8 cellular contexts compared by ENCODE assay signal in the genomic region with DNA sequence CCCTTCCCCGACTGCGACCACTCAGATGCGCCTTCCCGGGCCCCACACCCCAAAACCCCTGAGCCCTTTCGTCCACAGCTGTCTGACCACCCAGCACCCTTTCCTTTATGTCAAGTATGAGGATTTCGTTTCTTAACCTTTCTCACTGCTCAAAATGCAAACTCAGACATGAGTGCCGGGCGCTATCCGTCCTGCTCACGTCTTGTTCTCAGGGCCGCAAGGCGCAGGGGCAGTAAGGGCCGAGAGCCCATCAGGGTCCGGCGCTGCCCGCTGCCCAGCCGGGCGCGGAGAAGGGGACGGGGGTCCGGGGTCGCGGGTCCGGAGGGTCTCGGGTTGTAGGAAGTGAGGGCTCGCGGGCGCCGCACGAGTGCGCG. TPM values are rescaled to one million over a fixed set of nuclear protein-coding genes. Genes with fewer than 3 reads are reported as not detected.
DNase-seq lines count a peak whose midpoint lies in the region; ATAC-seq and TF ChIP-seq lines count a peak whose summit lies in the region.

No MANE protein-coding gene starts in this region.

- H3K27ac ChIP-seq in WERI-Rb-1 (peak overlapping the region; percentile 96), spleen (peak overlapping the region; percentile 78 to 99 (median 98))

- peak overlapping the region; percentile 96 for H3K4me3 ChIP-seq in AG10803 (ENCODE audit: low read length)
- H3K4me3 ChIP-seq in HAP-1, result peak overlapping the region; percentile 90
- H3K4me3 ChIP-seq in WERI-Rb-1 (ENCODE audit: low read depth, low read length), result peak overlapping the region; percentile 77
- peak overlapping the region; percentile 61 to 95 (median 92) for H3K4me3 ChIP-seq in spleen

- H3K4me1 ChIP-seq in HAP-1, result peaks cover 8% of the 10 kb centered on the region
- peaks cover 14 to 46% (median 35%) of the 10 kb centered on the region in 6 donors for H3K4me1 ChIP-seq in spleen

- DNase-seq in AG10803 (ENCODE audit: low read depth) (no peak), HAP-1 (ENCODE audit: low spot score in 2 of 2) (no peak), WERI-Rb-1 (no peak), hepatic stellate cell (ENCODE audit: low spot score) (peak; percentile 33), spleen (peak; percentile 93), cerebellum (ENCODE audit: low spot score) (no peak), NCI-H2196 (lab: John Stamatoyannopoulos, UW; ENCODE audit: unreplicated experiment) (no peak)

- H3K36me3 ChIP-seq in HAP-1 (replicated peaks) (peaks cover 37% of the 10 kb centered on the region), WERI-Rb-1 (peaks cover 67% of the 10 kb centered on the region), spleen (peaks cover 0 to 44% (median 24%) of the 10 kb centered on the region in 6 donors)

- in situ Hi-C loops in HAP-1 (cut with MboI; ENCODE audit: low sequenced_read_pairs), result no loop called here

- WGBS in spleen, 5 donors, result 0 to 2% (median 1%) methylated on average over 21 to 32 of the region's 32 CpGs

- TF ChIP-seq CTCF in AG10803 (conservative IDR thresholded peaks at IDR 0.05; ENCODE audit: low read length), result no peak
- no peak for TF ChIP-seq CTCF in WERI-Rb-1 (IDR thresholded peaks at IDR 0.05; ENCODE audit: low read depth, low read length)
- TF ChIP-seq CTCF in spleen (IDR thresholded peaks at IDR 0.05 in 8 of 11, conservative IDR thresholded peaks at IDR 0.05 in 3 of 11), result no peak

- H3K9me3 ChIP-seq in HAP-1 (peaks cover 15% of the 10 kb centered on the region), WERI-Rb-1 (ENCODE audit: severe bottlenecking) (peaks cover 11% of the 10 kb centered on the region), spleen (peaks cover 0 to 13% (median 9%) of the 10 kb centered on the region in 8 donors)

- intact Hi-C loops in spleen (cut with DNase I; ENCODE audit: low total_unique reads), result no loop called here

- TF ChIP-seq POLR2A in spleen (IDR thresholded peaks at IDR 0.05), result no peak

- H3K27me3 ChIP-seq in HAP-1 (ENCODE audit: low read depth) (no peaks in the 10 kb centered on the region), WERI-Rb-1 (ENCODE audit: insufficient read depth, low read depth, severe bottlenecking) (no peaks in the 10 kb centered on the region), spleen (replicated peaks in 1 of 7) (no peaks in the 10 kb centered on the region)

- ATAC-seq in GM21526 (IDR thresholded peaks at IDR 0.05; ENCODE audit: low FRiP score, unreplicated experiment), result no peak

RNA-seq across cellular contexts. Expression of gene RBM33, which starts 0.7 kb away (rescaled TPM):
- total RNA-seq in spleen (100 to 1,000 TPM in 3 of 7 donors, 10 to 100 TPM in 4; 68.1 to 109 (median 93.2) TPM), cerebellum (61.8 TPM)
- 10 to 100 TPM in 2 of 3 donors, 1 to 10 TPM in 1; 9.7 to 23.8 (median 10.2) TPM for polyA plus RNA-seq in spleen

Comparison
In these comparisons a context has a peak if more than half of its experiments do, and no peak if none do; other contexts are left out.
1. DNase-seq: peak in hepatic stellate cell (single experiment) and spleen (single experiment); none in AG10803 (single experiment), HAP-1 (0 of 2), WERI-Rb-1 (single experiment), cerebellum (single experiment) and NCI-H2196 (single experiment).
2. Peak in every context shown above with its lines, with median percentiles within 50 percentile points of each other: H3K4me3 ChIP-seq.